22 cellular contexts compared by ENCODE assay signal in the genomic region with DNA sequence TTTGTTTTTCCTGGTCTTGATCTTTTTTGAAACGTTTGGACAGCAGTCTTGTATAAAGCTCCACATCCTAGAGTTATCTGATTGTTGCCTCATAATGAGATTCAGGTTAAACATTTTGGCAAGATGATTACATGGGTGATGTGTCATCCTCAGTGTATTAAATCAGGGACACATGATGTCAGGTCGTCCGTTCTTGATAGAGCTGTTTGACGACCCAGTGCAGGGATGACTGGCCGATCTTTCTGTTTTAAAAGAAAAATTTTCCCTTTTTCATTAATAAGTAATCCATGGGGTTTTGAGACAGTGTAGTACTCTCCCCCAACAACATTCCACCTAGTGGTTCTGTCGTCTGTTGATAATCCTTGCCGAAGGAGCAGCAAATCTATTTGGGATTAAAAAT. TPM values are rescaled to one million over a fixed set of nuclear protein-coding genes. Genes with fewer than 3 reads are reported as not detected.
DNase-seq lines count a peak whose midpoint lies in the region; ATAC-seq, FAIRE-seq and TF ChIP-seq lines count a peak whose summit lies in the region.
"Had no signal": no experiment of that assay in that cellular context is flagged by ENCODE, and none has a peak within 500 bp of the region (broad histone marks: within the 10 kb centered on the region; RNA-seq: fewer than 3 reads in every experiment).

No MANE protein-coding gene starts in this region.

- H3K9me1 ChIP-seq in keratinocyte (ENCODE audit: control insufficient read depth, extremely low read depth, insufficient read depth, low read length) = no peaks in the 10 kb centered on the region

- no peak overlapping the region for H3K9ac ChIP-seq in keratinocyte (ENCODE audit: control insufficient read depth, extremely low read depth, insufficient read depth, low read length)
- H3K9ac ChIP-seq: KMS-11 had no signal

- H3K27ac Mint-ChIP-seq in type B pancreatic cell = no peak overlapping the region

- no peak overlapping the region for H3K4me3 Mint-ChIP-seq in type B pancreatic cell

- H3K9me3 Mint-ChIP-seq in type B pancreatic cell = no peaks in the 10 kb centered on the region

- H3K4me2 ChIP-seq in keratinocyte (ENCODE audit: control insufficient read depth, extremely low read depth, insufficient read depth, low read depth, low read length) = peak overlapping the region; percentile 34
- H3K4me2 ChIP-seq: KMS-11 had no signal

- H2AFZ ChIP-seq in keratinocyte (ENCODE audit: control insufficient read depth, low read length) = no peak overlapping the region

- H3K27me3 ChIP-seq in keratinocyte (ENCODE audit: control insufficient read depth, extremely low read depth, insufficient read depth, low read length) = no peaks in the 10 kb centered on the region

- H3K27me3 Mint-ChIP-seq in type B pancreatic cell = no peaks in the 10 kb centered on the region

- no peak overlapping the region for H3K4me3 ChIP-seq in keratinocyte (ENCODE audit: control insufficient read depth in 2 of 3, extremely low read depth in 1 of 3, insufficient read depth in 2 of 3, low read depth in 1 of 3, low read length in 3 of 3)

- no peaks in the 10 kb centered on the region for H3K9me3 ChIP-seq in keratinocyte (ENCODE audit: control insufficient read depth, low read depth, low read length)

- H3K79me2 ChIP-seq in keratinocyte (ENCODE audit: control insufficient read depth, insufficient read depth, low read length) = no peaks in the 10 kb centered on the region

- no peak overlapping the region for H3K27ac ChIP-seq in keratinocyte (ENCODE audit: control insufficient read depth, insufficient read depth, low read length)
- H3K27ac ChIP-seq: KMS-11 had no signal

- dilution Hi-C loops in keratinocyte (cut with MboI; ENCODE audit: extremely low pct_ligation_motif_present, low sequenced_read_pairs) = no loop called here

- in situ Hi-C loops in KBM-7 (cut with MboI; ENCODE audit: low pct_unique_long_range_greater_than_20kb, low sequenced_read_pairs) = loop anchor here (25.0 kb wide), 1 partner anchor 331 kb away; no protein-coding TSS in a partner anchor

- H4K20me1 ChIP-seq in keratinocyte (ENCODE audit: control insufficient read depth, extremely low read depth, insufficient read depth, low read length) = no peaks in the 10 kb centered on the region

- DNase-seq in RCC 7860 (ENCODE audit: low spot score) (peak; percentile 11), keratinocyte (ENCODE audit: low read depth, low spot score) (no peak), type B pancreatic cell (ENCODE audit: extremely low spot score, unreplicated experiment) (no peak), GM20000 (ENCODE audit: low spot score) (no peak), HT-29 (ENCODE audit: low spot score) (no peak), KBM-7 (no peak)
- DNase-seq: C1 segment of cervical spinal cord, DND-41, GOT3, NCI-H1436 treated with DMSO at 0.1 percent for 48 hours, NCI-H2029 treated with DMSO at 0.1 percent for 48 hours, NCI-H2171 treated with DMSO at 0.1 percent for 48 hours, NCI-H748 treated with DMSO at 0.1 percent for 48 hours, T-helper 1 cell had no signal

- no peaks in the 10 kb centered on the region for H3K36me3 Mint-ChIP-seq in type B pancreatic cell

- no peak for FAIRE-seq in RCC 7860 (lab: Jason Lieb, UNC)
- peak; percentile 43 for FAIRE-seq in keratinocyte (lab: Jason Lieb, UNC)
- FAIRE-seq: G401.6, GM12891, GM18507 had no signal

- H3K4me1 Mint-ChIP-seq in type B pancreatic cell (ENCODE audit: unreplicated experiment) = no peaks in the 10 kb centered on the region

- ATAC-seq in GM18873 (IDR thresholded peaks at IDR 0.05; ENCODE audit: low FRiP score, unreplicated experiment) (peak; percentile 77), HG02642 (IDR thresholded peaks at IDR 0.05; ENCODE audit: poor library complexity, unreplicated experiment) (peak; percentile 55)
- ATAC-seq: Panc1, Right ventricle myocardium inferior had no signal

- no peak for TF ChIP-seq CTCF in keratinocyte (optimal IDR thresholded peaks at IDR 0.05 in 1 of 3, IDR thresholded peaks at IDR 0.05 in 1 of 3, conservative IDR thresholded peaks at IDR 0.05 in 1 of 3; ENCODE audit: extremely low read depth in 1 of 3, insufficient read depth in 2 of 3, low read length in 3 of 3)
- TF ChIP-seq CTCF in type B pancreatic cell (conservative IDR thresholded peaks at IDR 0.05) = no peak
- TF ChIP-seq CTCF in GM20000 (IDR thresholded peaks at IDR 0.05; ENCODE audit: extremely low read depth, missing control alignments) = no peak

- H3K4me1 ChIP-seq in keratinocyte (ENCODE audit: control insufficient read depth, extremely low read depth, insufficient read depth, low read length) = peaks cover 9% of the 10 kb centered on the region

- no peaks in the 10 kb centered on the region for H3K36me3 ChIP-seq in keratinocyte (ENCODE audit: control insufficient read depth in 2 of 2, extremely low read depth in 1 of 2, insufficient read depth in 2 of 2, low read length in 2 of 2)

RNA-seq across cellular contexts. Expression of gene SERPINB2, which starts 44.5 kb away (rescaled TPM):
- 555 to 1,052 TPM (median 733 TPM) in 3 replicates for polyA plus RNA-seq in keratinocyte
- 712 TPM for polyA plus RNA-seq in keratinocyte (2011; ENCODE audit: low read depth)
- 414 and 847 TPM in 2 replicates for polyA plus RNA-seq in keratinocyte (2011; cell fraction: cytosol; rRNA removed)
- polyA plus RNA-seq in keratinocyte (2011; cell fraction: nucleus; rRNA removed) = 2,301 and 2,504 TPM in 2 replicates
- 233 and 890 TPM in 2 replicates for polyA plus RNA-seq in keratinocyte (2012; ENCODE audit: low replicate concordance)
- polyA minus RNA-seq in keratinocyte = 174 to 585 TPM (median 505 TPM) in 3 replicates
- 251 TPM for polyA minus RNA-seq in keratinocyte (2011; cell fraction: cytosol; rRNA and poly(A)+ RNA removed)
- polyA minus RNA-seq in keratinocyte (2011; cell fraction: nucleus; rRNA and poly(A)+ RNA removed) = 720 and 1,118 TPM in 2 replicates
- 45.2 and 121 TPM in 2 replicates for total RNA-seq in type B pancreatic cell (ENCODE audit: low replicate concordance)
- not detected in 2 replicates for total RNA-seq in HT-29 (2014; rRNA removed; shearing (Covaris generic))
- total RNA-seq: Right ventricle myocardium inferior had no signal

Comparison
In these comparisons a context has a peak if more than half of its experiments do, and no peak if none do; other contexts are left out.
1. RNA of gene SERPINB2, which starts 44.5 kb away (total RNA-seq): 45.2 to 121 TPM in type B pancreatic cell; not detected in HT-29; every median in the first group is over 10 times any median in the second.